In the genomic region with DNA sequence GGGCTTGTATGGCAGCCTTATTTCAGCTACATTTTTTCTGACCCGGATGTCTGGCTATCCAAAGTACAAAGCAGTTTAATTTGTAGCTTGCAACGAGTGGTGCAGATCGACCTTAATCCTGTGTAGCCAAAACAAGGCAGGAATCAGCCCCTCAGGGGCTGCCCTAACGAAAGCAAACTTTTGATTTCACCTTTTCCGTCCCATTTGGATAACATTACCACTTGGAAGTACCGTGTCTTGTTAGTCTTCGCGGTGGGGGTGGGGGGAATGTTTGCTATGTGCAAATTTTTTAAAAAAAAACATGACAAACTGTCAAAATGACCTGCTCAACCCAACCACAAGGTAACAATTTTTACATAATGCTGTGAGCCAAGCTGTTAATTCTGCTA, we compare ENCODE assay signal across 8 cellular contexts. TPM values are rescaled to one million over a fixed set of nuclear protein-coding genes. Genes with fewer than 3 reads are reported as not detected.
DNase-seq lines count a peak whose midpoint lies in the region; ATAC-seq, FAIRE-seq and TF ChIP-seq lines count a peak whose summit lies in the region.

No MANE protein-coding gene starts in this region.

- no peak for TF ChIP-seq CTCF in WI38 (IDR thresholded peaks at IDR 0.05; ENCODE audit: low read depth, low read length)
- no peak for TF ChIP-seq CTCF in glutamatergic neuron (IDR thresholded peaks at IDR 0.05; ENCODE audit: partially characterized antibody, unreplicated experiment)

- peaks cover 7% of the 10 kb centered on the region for H3K4me1 Mint-ChIP-seq in glutamatergic neuron (ENCODE audit: low read depth, unreplicated experiment)

- H3K4me3 ChIP-seq in HAP-1 (peak overlapping the region; percentile 75), WI38 (ENCODE audit: low read depth, low read length) (peak overlapping the region; percentile 68), small intestine (ENCODE audit: low read depth in 1 of 2, low read length in 2 of 2) (peak overlapping the region in 1 of 2 donors; percentile 100)

- H3K27ac ChIP-seq in small intestine (ENCODE audit: low read depth in 1 of 2, low read length in 1 of 2), result peak overlapping the region; percentile 98 to 100

- H3K9me3 Mint-ChIP-seq in glutamatergic neuron (ENCODE audit: unreplicated experiment), result peaks cover 6% of the 10 kb centered on the region

- no peak for DNase-seq in HAP-1 (ENCODE audit: low spot score in 2 of 2)
- no peak for DNase-seq in glutamatergic neuron
- no peak for DNase-seq in small intestine
- no peak for DNase-seq in foreskin melanocyte
- no peak for DNase-seq in DMS 273 treated with DMSO at 0.1 percent for 48 hours (lab: John Stamatoyannopoulos, UW)
- DNase-seq in NCI-H69 (lab: John Stamatoyannopoulos, UW), result no peak

- FAIRE-seq in small intestine (lab: Jason Lieb, UNC), result no peak

- in situ Hi-C loops in HAP-1 (cut with MboI; ENCODE audit: low sequenced_read_pairs), result no loop called here

- H3K4me1 ChIP-seq in HAP-1 (peaks cover 35% of the 10 kb centered on the region), small intestine (ENCODE audit: control insufficient read depth in 2 of 2, insufficient read depth in 1 of 2, low read depth in 1 of 2, low read length in 1 of 2) (peaks cover 0 to 9% of the 10 kb centered on the region in 2 donors)

- no peaks in the 10 kb centered on the region for H3K36me3 Mint-ChIP-seq in glutamatergic neuron (ENCODE audit: unreplicated experiment)

- peaks cover 2% of the 10 kb centered on the region for H3K27me3 Mint-ChIP-seq in glutamatergic neuron (ENCODE audit: unreplicated experiment)

- H3K27me3 ChIP-seq in HAP-1 (ENCODE audit: low read depth), result no peaks in the 10 kb centered on the region
- H3K27me3 ChIP-seq in small intestine (ENCODE audit: control insufficient read depth in 2 of 2, insufficient read depth in 2 of 2, low read length in 2 of 2), result no peaks in the 10 kb centered on the region

- peak overlapping the region; percentile 92 for H3K27ac Mint-ChIP-seq in glutamatergic neuron (ENCODE audit: unreplicated experiment)

- 0 out of 2 replicates have a peak, but pooled peaks cover 4% of the 10 kb centered on the region for H3K9me3 ChIP-seq in HAP-1
- no peaks in the 10 kb centered on the region for H3K9me3 ChIP-seq in small intestine (ENCODE audit: control insufficient read depth, low read depth)

- ATAC-seq in GM18858 (IDR thresholded peaks at IDR 0.05; ENCODE audit: unreplicated experiment), result no peak

- no peak overlapping the region for H3K4me3 Mint-ChIP-seq in glutamatergic neuron (ENCODE audit: unreplicated experiment)

- WGBS in small intestine, 3 donors, result 8 to 16% (median 11%) methylated on average over 8 of the region's 8 CpGs

- H3K36me3 ChIP-seq in HAP-1 (replicated peaks), result peaks cover 31% of the 10 kb centered on the region
- H3K36me3 ChIP-seq in small intestine (ENCODE audit: control insufficient read depth in 2 of 2, insufficient read depth in 2 of 2, low read length in 2 of 2), result no peaks in the 10 kb centered on the region

RNA-seq across cellular contexts. Expression of a gene that starts 0.8 kb away (rescaled TPM):
- total RNA-seq in glutamatergic neuron (ENCODE audit: unreplicated experiment), result 35.9 TPM
- polyA plus RNA-seq in small intestine, result 10 to 100 TPM in 1 of 3 donors, 1 to 10 TPM in 2; 8.6 to 11.2 (median 8.7) TPM

RNA-seq across cellular contexts. Expression of a gene that starts 2.9 kb away (rescaled TPM):
- total RNA-seq in glutamatergic neuron (ENCODE audit: unreplicated experiment), result 246 TPM
- polyA plus RNA-seq in small intestine, result 100 to 1,000 TPM; 167 to 627 (median 189) TPM

RNA-seq across cellular contexts. Expression of a gene that starts 53.0 kb away (rescaled TPM):
- total RNA-seq in glutamatergic neuron (ENCODE audit: unreplicated experiment), result 39.1 TPM
- polyA plus RNA-seq in small intestine, result 10 to 100 TPM; 48.9 to 96.6 (median 66.7) TPM
